ENCODE assay signal across 8 cellular contexts in genomic region chr2:232523682-232524597, GRCh38. TPM values are rescaled to one million over a fixed set of nuclear protein-coding genes. Genes with fewer than 3 reads are reported as not detected.
DNase-seq lines count a peak whose midpoint lies in the region; ATAC-seq, FAIRE-seq and TF ChIP-seq lines count a peak whose summit lies in the region.

No MANE protein-coding gene starts in this region.

- WGBS in gastroesophageal sphincter (ENCODE audit: low coverage in 1 of 2), 2 donors = 20% methylated on average over 1 of the region's 75 CpGs; no CpG with 5 or more reads in 1 of the 2 donors

- no peaks in the 10 kb centered on the region for H3K9me3 ChIP-seq in astrocyte (ENCODE audit: insufficient read depth, low read depth, low read length)
- H3K9me3 ChIP-seq in iPS-18c (ENCODE audit: control insufficient read depth, insufficient read depth, low read length) = no peaks in the 10 kb centered on the region
- H3K9me3 ChIP-seq in gastroesophageal sphincter = no peaks in the 10 kb centered on the region

- peaks cover 4% of the 10 kb centered on the region for H3K4me1 Mint-ChIP-seq in astrocyte (ENCODE audit: low read depth, unreplicated experiment)

- H3K9ac ChIP-seq in astrocyte (ENCODE audit: low read length) = no peak overlapping the region

- H4K20me1 ChIP-seq in astrocyte (ENCODE audit: insufficient read depth, low read length) = peaks cover 5% of the 10 kb centered on the region

- ATAC-seq in GM18519 (IDR thresholded peaks at IDR 0.05; ENCODE audit: low FRiP score, unreplicated experiment) (no peak), gastroesophageal sphincter (no peak)

- no peak overlapping the region for H3K27ac Mint-ChIP-seq in astrocyte (ENCODE audit: unreplicated experiment)

- TF ChIP-seq EP300 in gastroesophageal sphincter (IDR thresholded peaks at IDR 0.05) = no peak

- H3K4me3 ChIP-seq in astrocyte (ENCODE audit: insufficient read depth, low read depth, low read length) (no peak overlapping the region), iPS-18c (ENCODE audit: insufficient read depth, low read depth, low read length) (peak overlapping the region; percentile 49), gastroesophageal sphincter (peak overlapping the region in 1 of 2 donors; percentile 40)

- TF ChIP-seq POLR2A in gastroesophageal sphincter (IDR thresholded peaks at IDR 0.05) = no peak

- H3K27me3 Mint-ChIP-seq in astrocyte (ENCODE audit: low read depth, unreplicated experiment) = peaks cover 48% of the 10 kb centered on the region

- no peaks in the 10 kb centered on the region for H3K79me2 ChIP-seq in astrocyte (ENCODE audit: insufficient read depth, low read length)

- no peak overlapping the region for H3K27ac ChIP-seq in astrocyte (ENCODE audit: low read depth, low read length)
- H3K27ac ChIP-seq in gastroesophageal sphincter = no peak overlapping the region

- FAIRE-seq in astrocyte (lab: Jason Lieb, UNC) = no peak

- DNase-seq in NCI-H1092 treated with DMSO at 0.1 percent for 48 hours (lab: John Stamatoyannopoulos, UW) (peak; percentile 2), NCI-H1092 (lab: John Stamatoyannopoulos, UW) (no peak), NCI-H345 (lab: John Stamatoyannopoulos, UW) (peak; percentile 26), astrocyte (ENCODE audit: low read depth) (peak; percentile 6)
- peak; percentile 37 to 43 for DNase-seq in stimulated activated CD8-positive, alpha-beta memory T cell treated with anti-CD3 and anti-CD28 coated beads, Interleukin-2, amount 100 ng/mL, for 48 hours (ENCODE audit: low read depth in 2 of 2)

- H3K4me1 ChIP-seq in astrocyte (ENCODE audit: insufficient read depth, low read length) (no peaks in the 10 kb centered on the region), gastroesophageal sphincter (peaks cover 0 to 44% (median 25%) of the 10 kb centered on the region in 3 donors)

- peaks cover 42% of the 10 kb centered on the region for H3K27me3 ChIP-seq in astrocyte (ENCODE audit: insufficient read depth, low read length)
- peaks cover 81% of the 10 kb centered on the region for H3K27me3 ChIP-seq in gastroesophageal sphincter

- peak overlapping the region; percentile 66 for H3K4me2 ChIP-seq in astrocyte (ENCODE audit: low read length)

- H3K36me3 ChIP-seq in astrocyte (ENCODE audit: insufficient read depth, low read length) = no peaks in the 10 kb centered on the region
- no peaks in the 10 kb centered on the region for H3K36me3 ChIP-seq in gastroesophageal sphincter

- no peaks in the 10 kb centered on the region for H3K36me3 Mint-ChIP-seq in astrocyte (ENCODE audit: low read depth, unreplicated experiment)

- no peaks in the 10 kb centered on the region for H3K9me3 Mint-ChIP-seq in astrocyte (ENCODE audit: unreplicated experiment)

- TF ChIP-seq CTCF in astrocyte (IDR thresholded peaks at IDR 0.05; ENCODE audit: insufficient read depth, low read depth, low read length) (no peak), gastroesophageal sphincter (IDR thresholded peaks at IDR 0.05) (peak in 1 of 4 experiments; percentile 18)

- H3K4me3 Mint-ChIP-seq in astrocyte (ENCODE audit: unreplicated experiment) = no peak overlapping the region

- H2AFZ ChIP-seq in astrocyte (ENCODE audit: low read depth, low read length) = no peak overlapping the region

RNA-seq across cellular contexts. Expression of gene CHRND, which starts 2.0 kb away (rescaled TPM):
- total RNA-seq in astrocyte = not detected in 2 replicates
- total RNA-seq in gastroesophageal sphincter = not detected

RNA-seq across cellular contexts. Expression of gene PRSS56, which starts 3.8 kb away (rescaled TPM):
- total RNA-seq in astrocyte (not detected in 2 replicates), gastroesophageal sphincter (not detected)

RNA-seq across cellular contexts. Expression of gene CHRNG, which starts 15.6 kb away (rescaled TPM):
- total RNA-seq in astrocyte (not detected in 2 replicates), gastroesophageal sphincter (not detected)

RNA-seq across cellular contexts. Expression of gene TIGD1, which starts 26.4 kb away (rescaled TPM):
- total RNA-seq in astrocyte = 6.5 and 6.7 TPM in 2 replicates
- total RNA-seq in gastroesophageal sphincter = 1 to 10 TPM; 1.2 to 6.5 (median 2.8) TPM

RNA-seq across cellular contexts. Expression of gene EIF4E2, which starts 26.5 kb away (rescaled TPM):
- total RNA-seq in astrocyte = 112 and 113 TPM in 2 replicates
- total RNA-seq in gastroesophageal sphincter = 10 to 100 TPM; 41.6 to 61.6 (median 51.1) TPM
